In genomic region chr2:45898819-45899218, GRCh38 we compare ENCODE assay signal across 21 cellular contexts.
A peak's percentile ranks its signal among the peaks of the same experiment; 100 is the strongest.
DNase-seq lines count a peak whose midpoint lies in the region; ATAC-seq and TF ChIP-seq lines count a peak whose summit lies in the region.
"Had no signal": no experiment of that assay in that cellular context is flagged by ENCODE, and none has a peak within 500 bp of the region (broad histone marks: within the 10 kb centered on the region; RNA-seq: fewer than 3 reads in every experiment).

No MANE protein-coding gene starts in this region.

- no peaks in the 10 kb centered on the region for H3K36me3 Mint-ChIP-seq in activated CD4-positive, alpha-beta T cell treated with anti-CD3 and anti-CD28 coated beads for 36 hours (ENCODE audit: low read depth)
- H3K36me3 Mint-ChIP-seq: IgD-negative memory B cell had no signal

- no peak overlapping the region for H3K4me3 ChIP-seq in cardiac fibroblast (replicated peaks in 1 of 2; ENCODE audit: low read depth in 2 of 2, low read length in 2 of 2)
- H3K4me3 ChIP-seq: esophagus muscularis mucosa, lung, thyroid gland had no signal

- no peak overlapping the region for H3K27ac ChIP-seq in RWPE1
- H3K27ac ChIP-seq: HL-60, thyroid gland had no signal

- no peak for ATAC-seq in GM21515 (IDR thresholded peaks at IDR 0.05; ENCODE audit: unreplicated experiment)
- ATAC-seq in HG03439 (IDR thresholded peaks at IDR 0.05; ENCODE audit: unreplicated experiment) = no peak
- no peak for ATAC-seq in activated CD4-positive, alpha-beta T cell treated with anti-CD3 and anti-CD28 coated beads for 36 hours
- ATAC-seq: activated CD8-positive, alpha-beta memory T cell treated with anti-CD3 and anti-CD28 coated beads, Interleukin-2, amount 10 ng/mL, durations not matched to agents 7 days and 5 days; Panc1 had no signal

- H3K9me3 Mint-ChIP-seq in activated CD4-positive, alpha-beta T cell treated with anti-CD3 and anti-CD28 coated beads for 36 hours (ENCODE audit: low read depth) = no peaks in the 10 kb centered on the region
- H3K9me3 Mint-ChIP-seq: IgD-negative memory B cell had no signal

- H3K27ac Mint-ChIP-seq in activated CD4-positive, alpha-beta T cell treated with anti-CD3 and anti-CD28 coated beads for 36 hours = no peak overlapping the region
- H3K27ac Mint-ChIP-seq: IgD-negative memory B cell had no signal

- no peaks in the 10 kb centered on the region for H3K27me3 Mint-ChIP-seq in activated CD4-positive, alpha-beta T cell treated with anti-CD3 and anti-CD28 coated beads for 36 hours
- H3K27me3 Mint-ChIP-seq: activated CD8-positive, alpha-beta memory T cell treated with anti-CD3 and anti-CD28 coated beads, Interleukin-2, amount 10 ng/mL, durations not matched to agents 7 days and 5 days; IgD-negative memory B cell had no signal

- CTCF ChIA-PET in RWPE1 (lab: Yijun Ruan, JAX) = interaction anchor here (0.6 kb wide), 1 partner anchor 34 kb away, joined by 4 read pairs; no protein-coding TSS in a partner anchor
- CTCF ChIA-PET in activated CD4-positive, alpha-beta T cell treated with anti-CD3 and anti-CD28 coated beads for 36 hours (lab: Charles Lee) = interaction anchor here (1.1 kb wide), 1 partner anchor 16 kb away, joined by 3 read pairs; no protein-coding TSS in a partner anchor

- no peak overlapping the region for H3K4me3 Mint-ChIP-seq in activated CD4-positive, alpha-beta T cell treated with anti-CD3 and anti-CD28 coated beads for 36 hours
- H3K4me3 Mint-ChIP-seq: activated CD8-positive, alpha-beta memory T cell treated with anti-CD3 and anti-CD28 coated beads, Interleukin-2, amount 10 ng/mL, durations not matched to agents 7 days and 5 days; IgD-negative memory B cell had no signal

- POLR2A ChIA-PET in RWPE1 (lab: Yijun Ruan, JAX; ENCODE audit: low non-redundant PET) = no interaction called here
- POLR2A ChIA-PET in activated CD4-positive, alpha-beta T cell treated with anti-CD3 and anti-CD28 coated beads for 36 hours (lab: Charles Lee) = no interaction called here

- H3K4me1 Mint-ChIP-seq in activated CD4-positive, alpha-beta T cell treated with anti-CD3 and anti-CD28 coated beads for 36 hours = peaks cover 2% of the 10 kb centered on the region

- intact Hi-C loops in activated CD4-positive, alpha-beta T cell treated with anti-CD3 and anti-CD28 coated beads for 36 hours (cut with DNase I, micrococcal nuclease) = no loop called here

- TF ChIP-seq CTCF in cardiac fibroblast (IDR thresholded peaks at IDR 0.05; ENCODE audit: low read depth, low read length) = no peak
- no peak for TF ChIP-seq CTCF in RWPE1 (conservative IDR thresholded peaks at IDR 0.05; ENCODE audit: low read depth)

- DNase-seq in Ammon's horn (ENCODE audit: low spot score) (peak; percentile 26), ELR (ENCODE audit: low read depth) (peak; percentile 8), cardiac fibroblast (ENCODE audit: low read depth in 2 of 2) (peak; percentile 55 to 60), iris pigment epithelial cell (ENCODE audit: low read depth) (peak; percentile 16), RWPE1 (ENCODE audit: low spot score) (no peak)
- no peak for DNase-seq in activated CD4-positive, alpha-beta T cell treated with anti-CD3 and anti-CD28 coated beads for 36 hours
- DNase-seq: activated CD4-positive, alpha-beta T cell treated with anti-CD3 and anti-CD28 coated beads for 1 hour; activated CD8-positive, alpha-beta memory T cell treated with anti-CD3 and anti-CD28 coated beads, Interleukin-2, amount 10 ng/mL, durations not matched to agents 7 days and 5 days; central memory CD4-positive, alpha-beta T cell; effector CD4-positive, alpha-beta T cell; NCI-H2081 treated with DMSO at 0.1 percent for 48 hours; NCI-H526 treated with DMSO at 0.1 percent for 48 hours; retina had no signal

Comparison
In these comparisons a context has a peak if more than half of its experiments do, and no peak if none do; other contexts are left out.
1. DNase-seq: peak in Ammon's horn (single experiment), ELR (single experiment), cardiac fibroblast (2 of 2) and iris pigment epithelial cell (single experiment); none in RWPE1 (single experiment) and activated CD4-positive, alpha-beta T cell treated with anti-CD3 and anti-CD28 coated beads for 36 hours (single experiment).